ENCODE assay signal across 16 cellular contexts in the genomic region with DNA sequence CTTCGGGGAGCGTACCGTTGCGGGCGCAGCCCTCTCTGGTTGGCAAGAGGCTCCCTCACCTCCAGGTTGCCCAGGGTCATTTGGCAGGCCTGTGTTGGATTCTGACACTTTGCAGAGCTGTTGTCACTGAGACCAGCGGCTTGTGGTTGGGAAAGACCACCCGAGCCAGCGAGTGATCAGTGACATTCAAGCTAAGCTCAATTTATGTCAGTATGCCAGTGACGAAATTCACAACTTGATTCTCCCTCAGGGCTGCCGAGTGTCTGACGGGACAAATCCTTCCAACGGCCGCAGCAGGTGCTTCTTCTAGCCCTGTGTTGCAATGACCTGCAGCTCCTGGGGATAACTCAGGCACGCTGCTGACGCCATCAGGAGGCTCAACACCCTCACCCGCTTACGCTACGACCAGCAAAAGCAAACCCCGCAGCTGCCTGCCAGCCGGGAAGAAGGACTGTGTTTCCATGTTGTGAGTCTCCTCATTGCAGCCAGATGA. TPM values are rescaled to one million over a fixed set of nuclear protein-coding genes. Genes with fewer than 3 reads are reported as not detected.
"Had no signal": no experiment of that assay in that cellular context is flagged by ENCODE, and none has a peak within 500 bp of the region (broad histone marks: within the 10 kb centered on the region; RNA-seq: fewer than 3 reads in every experiment).

No MANE protein-coding gene starts in this region.

- DNase-seq: activated CD4-positive, alpha-beta memory T cell treated with anti-CD3 and anti-CD28 coated beads for 36 hours; activated CD4-positive, alpha-beta T cell treated with anti-CD3 and anti-CD28 coated beads for 36 hours; activated T-cell treated with anti-CD3 and anti-CD28 coated beads, Interleukin-2, amount 50 U/mL, for 24 hours; adrenal gland; colonic mucosa; esophagus squamous epithelium; kidney glomerular epithelial cell; T-helper 2 cell; upper lobe of left lung had no signal

- H3K27me3 Mint-ChIP-seq: activated naive CD4-positive, alpha-beta T cell treated with anti-CD3 and anti-CD28 coated beads, Interleukin-2, amount 50 U/mL, for 24 hours had no signal

- H3K36me3 Mint-ChIP-seq: activated CD4-positive, alpha-beta memory T cell treated with anti-CD3 and anti-CD28 coated beads for 36 hours; activated naive CD4-positive, alpha-beta T cell treated with anti-CD3 and anti-CD28 coated beads, Interleukin-2, amount 50 U/mL, for 24 hours had no signal

- H3K27ac ChIP-seq: adrenal gland, cardiac muscle cell, colonic mucosa, esophagus squamous epithelium, suprapubic skin, upper lobe of left lung had no signal

- H3K4me1 Mint-ChIP-seq: activated naive CD4-positive, alpha-beta T cell treated with anti-CD3 and anti-CD28 coated beads, Interleukin-2, amount 50 U/mL, for 24 hours; neural crest cell had no signal

- H3K9me3 ChIP-seq: adrenal gland, colonic mucosa, esophagus squamous epithelium, suprapubic skin, upper lobe of left lung had no signal

- ATAC-seq: activated CD4-positive, alpha-beta T cell treated with anti-CD3 and anti-CD28 coated beads for 36 hours had no signal

- H3K4me3 ChIP-seq: adrenal gland, cardiac muscle cell, colonic mucosa, esophagus squamous epithelium, lung, suprapubic skin, upper lobe of left lung had no signal

- H3K27me3 ChIP-seq: adrenal gland, cardiac muscle cell, colonic mucosa, esophagus squamous epithelium, suprapubic skin, upper lobe of left lung had no signal

- H3K4me3 Mint-ChIP-seq: activated CD4-positive, alpha-beta memory T cell treated with anti-CD3 and anti-CD28 coated beads for 36 hours; activated CD4-positive, alpha-beta T cell treated with anti-CD3 and anti-CD28 coated beads for 36 hours; activated naive CD4-positive, alpha-beta T cell treated with anti-CD3 and anti-CD28 coated beads, Interleukin-2, amount 50 U/mL, for 24 hours; activated T-cell treated with anti-CD3 and anti-CD28 coated beads, Interleukin-2, amount 50 U/mL, for 24 hours; neural crest cell; stimulated activated naive CD8-positive, alpha-beta T cell treated with anti-CD3 and anti-CD28 coated beads, Interleukin-15, Interleukin-2, amounts not matched to agents 100 ng/mL and 50 ng/mL, for 24 hours had no signal

- H3K4me1 ChIP-seq: adrenal gland, colonic mucosa, esophagus squamous epithelium, suprapubic skin, upper lobe of left lung had no signal

- H3K9me3 Mint-ChIP-seq: activated CD4-positive, alpha-beta memory T cell treated with anti-CD3 and anti-CD28 coated beads for 36 hours; activated naive CD4-positive, alpha-beta T cell treated with anti-CD3 and anti-CD28 coated beads, Interleukin-2, amount 50 U/mL, for 24 hours; activated T-cell treated with anti-CD3 and anti-CD28 coated beads, Interleukin-2, amount 50 U/mL, for 24 hours; stimulated activated naive CD8-positive, alpha-beta T cell treated with anti-CD3 and anti-CD28 coated beads, Interleukin-15, Interleukin-2, amounts not matched to agents 100 ng/mL and 50 ng/mL, for 24 hours had no signal

- H3K27ac Mint-ChIP-seq: activated CD4-positive, alpha-beta memory T cell treated with anti-CD3 and anti-CD28 coated beads for 36 hours; activated CD4-positive, alpha-beta T cell treated with anti-CD3 and anti-CD28 coated beads for 36 hours; activated naive CD4-positive, alpha-beta T cell treated with anti-CD3 and anti-CD28 coated beads, Interleukin-2, amount 50 U/mL, for 24 hours; activated T-cell treated with anti-CD3 and anti-CD28 coated beads, Interleukin-2, amount 50 U/mL, for 24 hours; stimulated activated naive CD8-positive, alpha-beta T cell treated with anti-CD3 and anti-CD28 coated beads, Interleukin-15, Interleukin-2, amounts not matched to agents 100 ng/mL and 50 ng/mL, for 24 hours had no signal

- H3K36me3 ChIP-seq: adrenal gland, cardiac muscle cell, colonic mucosa, esophagus squamous epithelium, suprapubic skin, upper lobe of left lung had no signal

RNA-seq across cellular contexts. Expression of a gene that starts 16.9 kb away (rescaled TPM):
- total RNA-seq: activated CD4-positive, alpha-beta memory T cell treated with anti-CD3 and anti-CD28 coated beads for 36 hours; activated CD4-positive, alpha-beta T cell treated with anti-CD3 and anti-CD28 coated beads for 36 hours; adrenal gland; cardiac muscle cell; colonic mucosa; esophagus squamous epithelium; lung; neural crest cell; osteocyte; suprapubic skin; upper lobe of left lung had no signal
- polyA plus RNA-seq: adrenal gland, cardiac muscle cell, lung had no signal
